1 cellular context compared by ENCODE assay signal in genomic region chr14:92959761-92960680, GRCh38.
TF ChIP-seq lines count a peak whose summit lies in the region.

No MANE protein-coding gene starts in this region.

TF ChIP-seq in GM23338, 12 proteins besides CTCF, POLR2A, EP300 and RAD21 (continued from another document):
- no peak for TF ChIP-seq EZH2phosphoT487 (IDR thresholded peaks at IDR 0.05; ENCODE audit: unreplicated experiment)
- TF ChIP-seq CREB1 (CRISPR knock-in tag; IDR thresholded peaks at IDR 0.05; ENCODE audit: low read depth): no peak
- TF ChIP-seq ETS1 (IDR thresholded peaks at IDR 0.05): no peak
